Comparison of ENCODE assay signal across 8 cellular contexts in the genomic region with DNA sequence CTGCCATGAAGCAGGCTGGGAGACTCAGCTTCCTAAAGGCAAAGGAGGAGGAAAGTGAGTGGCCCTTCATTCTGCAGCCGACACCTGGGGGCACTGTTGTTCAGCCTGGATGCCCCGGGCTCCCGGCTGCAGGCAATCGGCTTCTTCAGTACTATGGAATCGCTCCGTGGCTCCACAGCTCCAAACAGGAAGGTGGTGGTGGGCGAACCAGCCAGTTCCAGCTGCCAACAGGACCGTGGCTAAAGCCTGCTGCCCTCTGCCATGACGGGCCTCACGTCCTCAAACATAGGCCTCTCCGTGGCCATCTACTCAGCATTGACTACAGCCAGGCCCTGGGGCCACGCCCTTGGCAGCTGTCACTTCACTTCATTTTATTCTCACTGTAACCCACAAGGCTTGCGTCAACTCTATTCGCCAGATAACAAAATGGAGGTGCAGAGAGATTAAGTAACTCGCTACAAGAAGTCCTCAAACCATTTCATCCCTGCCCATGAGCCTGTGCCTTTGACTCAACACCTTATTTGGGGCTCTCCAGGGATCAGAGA. TPM values are rescaled to one million over a fixed set of nuclear protein-coding genes. Genes with fewer than 3 reads are reported as not detected.
DNase-seq lines count a peak whose midpoint lies in the region; ATAC-seq and TF ChIP-seq lines count a peak whose summit lies in the region.

No MANE protein-coding gene starts in this region.

- no peak overlapping the region for H3K27ac ChIP-seq in HUES6 (ENCODE audit: low read depth, low read length)
- H3K27ac ChIP-seq in Peyer's patch: peak overlapping the region in 2 of 4 donors; percentile 80
- H3K27ac ChIP-seq in rectal smooth muscle tissue (ENCODE audit: low read depth, low read length): no peak overlapping the region

- H3K4me1 ChIP-seq in HUES6 (ENCODE audit: control insufficient read depth, insufficient read depth, low read length) (peaks cover 18% of the 10 kb centered on the region), Peyer's patch (peaks cover 0 to 21% (median 7%) of the 10 kb centered on the region in 4 donors), rectal smooth muscle tissue (ENCODE audit: control insufficient read depth, insufficient read depth, low read length) (no peaks in the 10 kb centered on the region)

- H3K36me3 ChIP-seq in HUES6 (ENCODE audit: control insufficient read depth, insufficient read depth, low read length) (no peaks in the 10 kb centered on the region), Peyer's patch (no peaks in the 10 kb centered on the region), rectal smooth muscle tissue (ENCODE audit: control insufficient read depth, insufficient read depth, low read length) (no peaks in the 10 kb centered on the region)

- no peak for TF ChIP-seq POLR2A in Peyer's patch (IDR thresholded peaks at IDR 0.05)

- peak; percentile 24 to 64 (median 60) for TF ChIP-seq CTCF in Peyer's patch (IDR thresholded peaks at IDR 0.05)

- peak; percentile 29 for ATAC-seq in GM18498 (IDR thresholded peaks at IDR 0.05; ENCODE audit: unreplicated experiment)

- H3K27me3 ChIP-seq in HUES6 (ENCODE audit: control insufficient read depth, insufficient read depth, low read length): peaks cover 38% of the 10 kb centered on the region
- H3K27me3 ChIP-seq in Peyer's patch: no peaks in the 10 kb centered on the region
- H3K27me3 ChIP-seq in rectal smooth muscle tissue (ENCODE audit: control insufficient read depth, insufficient read depth, low read length): no peaks in the 10 kb centered on the region

- H3K9ac ChIP-seq in HUES6 (ENCODE audit: low read length) (no peak overlapping the region), rectal smooth muscle tissue (ENCODE audit: low read length) (no peak overlapping the region)

- H3K9me3 ChIP-seq in HUES6 (ENCODE audit: control insufficient read depth, insufficient read depth, low read depth, low read length): 0 out of 2 replicates have a peak, but pooled peaks cover 3% of the 10 kb centered on the region
- H3K9me3 ChIP-seq in Peyer's patch: peaks cover 0 to 5% (median 0%) of the 10 kb centered on the region in 4 donors

- H3K4me3 ChIP-seq in HUES6 (ENCODE audit: low read depth, low read length): peak overlapping the region; percentile 31
- H3K4me3 ChIP-seq in Peyer's patch: peak overlapping the region in 2 of 4 donors; percentile 31 to 41
- H3K4me3 ChIP-seq in rectal smooth muscle tissue (ENCODE audit: low read length): peak overlapping the region; percentile 18

- DNase-seq in 8988T (peak; percentile 78), Peyer's patch (peak; percentile 75 to 85 (median 76)), globus pallidus (ENCODE audit: low spot score) (peak; percentile 15), mesenteric fat pad (ENCODE audit: low spot score) (no peak)
- DNase-seq in activated T-cell treated with anti-CD3 and anti-CD28 coated beads, Interleukin-2, amount 50 U/mL, for 48 hours: peak; percentile 70 to 75

RNA-seq across cellular contexts. Expression of gene PAX5, which starts 38.1 kb away (rescaled TPM):
- 10 to 100 TPM in 1 of 4 donors, 1 to 10 TPM in 1, under 1 TPM in 1, not detected in 1; 0.95 to 61.9 (median 3.6) TPM for total RNA-seq in Peyer's patch
- total RNA-seq in mesenteric fat pad: 0.06 TPM
